18 cellular contexts compared by ENCODE assay signal in genomic region chr12:103748002-103748401, GRCh38.
"Had no signal": no experiment of that assay in that cellular context is flagged by ENCODE, and none has a peak within 500 bp of the region (broad histone marks: within the 10 kb centered on the region; RNA-seq: fewer than 3 reads in every experiment).

No MANE protein-coding gene starts in this region.

- H3K4me1 ChIP-seq: colonic mucosa, left lung, pancreas, psoas muscle, upper lobe of right lung had no signal

- H3K27me3 ChIP-seq: colonic mucosa, left lung, pancreas, upper lobe of right lung had no signal

- ATAC-seq: activated T-helper 17 cell treated with anti-CD3 and anti-CD28 coated beads, Interleukin-2, amount 50 U/mL, for 72 hours; left lung; naive thymus-derived CD8-positive, alpha-beta T cell; pancreas; psoas muscle; right cardiac atrium; upper lobe of right lung; WTC11 had no signal

- FAIRE-seq: astrocyte, kidney, pancreas had no signal

- H3K36me3 ChIP-seq: colonic mucosa, left lung, pancreas, thoracic aorta, upper lobe of right lung had no signal

- DNase-seq: activated naive CD4-positive, alpha-beta T cell; activated T-cell treated with anti-CD3 and anti-CD28 coated beads, Interleukin-2, amount 50 U/mL, for 24 hours; colonic mucosa; kidney; left lung; naive thymus-derived CD8-positive, alpha-beta T cell; pancreas; psoas muscle; right cardiac atrium; stimulated activated CD4-positive, alpha-beta T cell treated with anti-CD3 and anti-CD28 coated beads, Interleukin-4, amount 100 ng/mL, for 24 hours; stimulated activated naive CD4-positive, alpha-beta T cell treated with Interleukin-2 at 50 U/mL for 16 hours; T-helper 9 cell; upper lobe of right lung had no signal

- H3K27ac ChIP-seq: colonic mucosa, left lung, pancreas, psoas muscle, thoracic aorta, upper lobe of right lung had no signal

- H3K9me3 ChIP-seq: colonic mucosa, left lung, pancreas, psoas muscle, thoracic aorta, upper lobe of right lung had no signal

- H3K4me3 ChIP-seq: colonic mucosa, left lung, lung, pancreas, psoas muscle, thoracic aorta, upper lobe of right lung had no signal
